Comparison of ENCODE assay signal across 16 cellular contexts in the genomic region with DNA sequence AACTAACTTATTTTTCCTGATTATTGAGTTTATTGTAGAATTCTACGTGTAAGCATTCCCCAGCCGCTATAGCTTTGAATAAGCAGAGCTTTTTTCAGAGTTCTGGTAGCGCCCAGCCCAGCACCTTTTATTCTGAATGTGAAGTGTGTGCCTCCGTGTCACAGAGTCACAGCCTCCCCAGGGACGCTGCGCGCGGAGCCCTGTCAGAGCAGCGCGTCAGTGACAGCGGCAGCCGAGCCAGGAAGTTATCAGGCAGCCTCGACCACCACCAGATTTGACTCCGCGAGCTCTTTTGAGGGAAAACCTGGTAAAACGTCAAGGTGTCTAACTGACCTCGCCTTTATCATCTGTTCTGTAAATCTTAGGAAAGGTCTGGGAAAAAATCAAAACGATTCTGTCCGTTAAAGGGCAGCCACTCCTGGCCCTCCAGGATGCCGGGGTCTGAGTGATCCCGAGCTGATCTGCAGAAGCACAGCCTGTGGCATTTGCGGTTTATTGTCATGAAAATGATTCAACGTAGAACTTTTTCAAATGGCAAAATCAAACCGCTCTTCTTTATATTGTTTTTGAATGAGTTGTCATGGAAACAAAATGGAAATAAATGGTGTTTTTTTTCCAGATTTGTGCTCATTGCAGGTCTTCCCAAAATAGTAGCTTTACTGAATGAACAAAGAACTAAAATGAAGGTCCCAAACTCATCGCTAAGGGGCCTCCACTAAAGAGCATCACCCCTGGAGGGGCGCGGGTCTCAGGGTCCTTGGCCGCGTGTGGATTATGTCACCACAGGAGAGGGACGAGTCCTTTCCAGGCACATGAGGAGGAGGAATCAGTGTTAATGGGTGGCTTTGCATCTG. TPM values are rescaled to one million over a fixed set of nuclear protein-coding genes. Genes with fewer than 3 reads are reported as not detected.
A peak's percentile ranks its signal among the peaks of the same experiment; 100 is the strongest.
DNase-seq lines count a peak whose midpoint lies in the region; ATAC-seq, FAIRE-seq and TF ChIP-seq lines count a peak whose summit lies in the region.
"Had no signal": no experiment of that assay in that cellular context is flagged by ENCODE, and none has a peak within 500 bp of the region (broad histone marks: within the 10 kb centered on the region; RNA-seq: fewer than 3 reads in every experiment).

No MANE protein-coding gene starts in this region.

- WGBS in adrenal gland, 4 donors, result 86 to 93% (median 91%) methylated on average over 29 to 30 of the region's 30 CpGs
- 78% methylated on average over 30 of the region's 30 CpGs for WGBS in right cardiac atrium

- H3K9me3 ChIP-seq in iPS-18a (ENCODE audit: control insufficient read depth, low read depth, low read length), result no peaks in the 10 kb centered on the region
- H3K9me3 ChIP-seq in adrenal gland (replicated peaks in 1 of 3), result no peaks in the 10 kb centered on the region
- H3K9me3 ChIP-seq in right cardiac atrium (ENCODE audit: control insufficient read depth, low read length), result no peaks in the 10 kb centered on the region
- H3K9me3 ChIP-seq: esophagus muscularis mucosa, spleen, upper lobe of right lung had no signal

- no peaks in the 10 kb centered on the region for H3K4me1 Mint-ChIP-seq in activated CD4-positive, alpha-beta memory T cell treated with anti-CD3 and anti-CD28 coated beads, Interleukin-2, amount 10 ng/mL, durations not matched to agents 7 days and 5 days
- H3K4me1 Mint-ChIP-seq in activated CD4-positive, alpha-beta memory T cell treated with anti-CD3 and anti-CD28 coated beads for 36 hours (ENCODE audit: low read depth), result no peaks in the 10 kb centered on the region
- peaks cover 11% of the 10 kb centered on the region for H3K4me1 Mint-ChIP-seq in stimulated activated memory B cell treated with anti-CD40 and anti-IgM and Interleukin-4, amounts not matched to agents 10 μg/mL and 1 μg/mL and 100 μg/mL, for 72 hours

- peaks cover 32% of the 10 kb centered on the region for H3K36me3 ChIP-seq in iPS-18a (ENCODE audit: control insufficient read depth, low read depth, low read length)
- peaks cover 0 to 24% of the 10 kb centered on the region in 2 donors for H3K36me3 ChIP-seq in adrenal gland (replicated peaks in 1 of 2)

- peaks cover 46% of the 10 kb centered on the region for H3K36me3 Mint-ChIP-seq in activated CD4-positive, alpha-beta memory T cell treated with anti-CD3 and anti-CD28 coated beads, Interleukin-2, amount 10 ng/mL, durations not matched to agents 7 days and 5 days (ENCODE audit: low read depth)
- H3K36me3 Mint-ChIP-seq in activated CD4-positive, alpha-beta memory T cell treated with anti-CD3 and anti-CD28 coated beads for 36 hours, result peaks cover 33% of the 10 kb centered on the region
- H3K36me3 Mint-ChIP-seq in stimulated activated memory B cell treated with anti-CD40 and anti-IgM and Interleukin-4, amounts not matched to agents 10 μg/mL and 1 μg/mL and 100 μg/mL, for 72 hours, result peaks cover 56% of the 10 kb centered on the region

- in situ Hi-C loops in astrocyte of the cerebellum (cut with HindIII; ENCODE audit: low sequenced_read_pairs), result no loop called here

- no peak for FAIRE-seq in H54 (lab: Jason Lieb, UNC)
- FAIRE-seq: islet of Langerhans had no signal

- no peaks in the 10 kb centered on the region for H3K27me3 Mint-ChIP-seq in activated CD4-positive, alpha-beta memory T cell treated with anti-CD3 and anti-CD28 coated beads, Interleukin-2, amount 10 ng/mL, durations not matched to agents 7 days and 5 days
- no peaks in the 10 kb centered on the region for H3K27me3 Mint-ChIP-seq in activated CD4-positive, alpha-beta memory T cell treated with anti-CD3 and anti-CD28 coated beads for 36 hours
- no peaks in the 10 kb centered on the region for H3K27me3 Mint-ChIP-seq in stimulated activated memory B cell treated with anti-CD40 and anti-IgM and Interleukin-4, amounts not matched to agents 10 μg/mL and 1 μg/mL and 100 μg/mL, for 72 hours

- peak overlapping the region; percentile 24 for H3K27ac Mint-ChIP-seq in activated CD4-positive, alpha-beta memory T cell treated with anti-CD3 and anti-CD28 coated beads, Interleukin-2, amount 10 ng/mL, durations not matched to agents 7 days and 5 days
- H3K27ac Mint-ChIP-seq in activated CD4-positive, alpha-beta memory T cell treated with anti-CD3 and anti-CD28 coated beads for 36 hours, result no peak overlapping the region
- H3K27ac Mint-ChIP-seq in stimulated activated memory B cell treated with anti-CD40 and anti-IgM and Interleukin-4, amounts not matched to agents 10 μg/mL and 1 μg/mL and 100 μg/mL, for 72 hours, result peak overlapping the region; percentile 59

- no peak for TF ChIP-seq POLR2A in adrenal gland (IDR thresholded peaks at IDR 0.05)
- TF ChIP-seq POLR2A in H54 (IDR thresholded peaks at IDR 0.05; ENCODE audit: low read depth, low read length), result no peak

- no peak overlapping the region for H3K4me3 ChIP-seq in astrocyte of the cerebellum (ENCODE audit: low read depth, low read length)
- H3K4me3 ChIP-seq in iPS-18a (ENCODE audit: low read length), result peak overlapping the region; percentile 32
- no peak overlapping the region for H3K4me3 ChIP-seq in adrenal gland
- no peak overlapping the region for H3K4me3 ChIP-seq in right cardiac atrium (ENCODE audit: low read length)
- H3K4me3 ChIP-seq: esophagus muscularis mucosa, spleen, upper lobe of right lung had no signal

- peaks cover 26% of the 10 kb centered on the region for H3K4me1 ChIP-seq in iPS-18a (ENCODE audit: control insufficient read depth, low read depth, low read length)
- peaks cover 0 to 9% of the 10 kb centered on the region in 2 donors for H3K4me1 ChIP-seq in adrenal gland (replicated peaks in 1 of 2)
- H3K4me1 ChIP-seq in right cardiac atrium (ENCODE audit: control insufficient read depth, insufficient read depth, low read length), result no peaks in the 10 kb centered on the region
- H3K4me1 ChIP-seq: upper lobe of right lung had no signal

- TF ChIP-seq CTCF in astrocyte of the cerebellum (IDR thresholded peaks at IDR 0.05; ENCODE audit: low read depth, low read length, missing control alignments) (no peak), adrenal gland (IDR thresholded peaks at IDR 0.05) (no peak)

- peak overlapping the region; percentile 52 for H3K9ac ChIP-seq in iPS-18a (ENCODE audit: low read length)

- DNase-seq in activated CD4-positive, alpha-beta memory T cell treated with anti-CD3 and anti-CD28 coated beads, Interleukin-2, amount 10 ng/mL, durations not matched to agents 7 days and 5 days, result no peak
- DNase-seq in activated CD4-positive, alpha-beta memory T cell treated with anti-CD3 and anti-CD28 coated beads for 36 hours, result no peak
- DNase-seq in astrocyte of the cerebellum (ENCODE audit: low read depth), result peak; percentile 49
- no peak for DNase-seq in adrenal gland
- no peak for DNase-seq in H54 (ENCODE audit: insufficient read length, low spot score)
- no peak for DNase-seq in right cardiac atrium
- DNase-seq: activated T-cell treated with anti-CD3 and anti-CD28 coated beads, Interleukin-2, amount 50 U/mL, for 72 hours; DMS53; NCI-H1694 treated with DMSO at 0.1 percent for 48 hours; NCI-H524 treated with DMSO at 0.1 percent for 48 hours; spleen; upper lobe of right lung had no signal

- H3K9me3 Mint-ChIP-seq in activated CD4-positive, alpha-beta memory T cell treated with anti-CD3 and anti-CD28 coated beads, Interleukin-2, amount 10 ng/mL, durations not matched to agents 7 days and 5 days, result no peaks in the 10 kb centered on the region
- no peaks in the 10 kb centered on the region for H3K9me3 Mint-ChIP-seq in activated CD4-positive, alpha-beta memory T cell treated with anti-CD3 and anti-CD28 coated beads for 36 hours
- peaks cover 3% of the 10 kb centered on the region for H3K9me3 Mint-ChIP-seq in stimulated activated memory B cell treated with anti-CD40 and anti-IgM and Interleukin-4, amounts not matched to agents 10 μg/mL and 1 μg/mL and 100 μg/mL, for 72 hours
- H3K9me3 Mint-ChIP-seq: activated T-cell treated with anti-CD3 and anti-CD28 coated beads, Interleukin-2, amount 50 U/mL, for 72 hours had no signal

- no peak overlapping the region for H3K27ac ChIP-seq in iPS-18a (ENCODE audit: low read length)
- H3K27ac ChIP-seq in adrenal gland, result no peak overlapping the region
- no peak overlapping the region for H3K27ac ChIP-seq in right cardiac atrium (ENCODE audit: low read length)
- H3K27ac ChIP-seq: esophagus muscularis mucosa, spleen, upper lobe of right lung had no signal

- CTCF ChIA-PET in activated CD4-positive, alpha-beta memory T cell treated with anti-CD3 and anti-CD28 coated beads, Interleukin-2, amount 10 ng/mL, durations not matched to agents 7 days and 5 days (lab: Charles Lee), result no interaction called here
- CTCF ChIA-PET in activated CD4-positive, alpha-beta memory T cell treated with anti-CD3 and anti-CD28 coated beads for 36 hours (lab: Charles Lee), result no interaction called here

- H3K27me3 ChIP-seq in iPS-18a (ENCODE audit: control insufficient read depth, insufficient read depth, low read length) (no peaks in the 10 kb centered on the region), adrenal gland (no peaks in the 10 kb centered on the region), right cardiac atrium (ENCODE audit: control insufficient read depth, insufficient read depth) (no peaks in the 10 kb centered on the region)
- H3K27me3 ChIP-seq: esophagus muscularis mucosa, spleen, upper lobe of right lung had no signal

- POLR2A ChIA-PET in activated CD4-positive, alpha-beta memory T cell treated with anti-CD3 and anti-CD28 coated beads, Interleukin-2, amount 10 ng/mL, durations not matched to agents 7 days and 5 days (lab: Charles Lee), result interaction anchor here (1.2 kb wide), 1 partner anchor 10 kb away, joined by 5 read pairs; no protein-coding TSS in a partner anchor
- POLR2A ChIA-PET in activated CD4-positive, alpha-beta memory T cell treated with anti-CD3 and anti-CD28 coated beads for 36 hours (lab: Charles Lee), result no interaction called here

- intact Hi-C loops in activated CD4-positive, alpha-beta memory T cell treated with anti-CD3 and anti-CD28 coated beads for 36 hours (cut with micrococcal nuclease), result no loop called here
- intact Hi-C loops in adrenal gland (cut with DNase I) (no loop called here), right cardiac atrium (cut with DNase I) (no loop called here)

- H3K4me3 Mint-ChIP-seq in activated CD4-positive, alpha-beta memory T cell treated with anti-CD3 and anti-CD28 coated beads, Interleukin-2, amount 10 ng/mL, durations not matched to agents 7 days and 5 days, result no peak overlapping the region
- no peak overlapping the region for H3K4me3 Mint-ChIP-seq in activated CD4-positive, alpha-beta memory T cell treated with anti-CD3 and anti-CD28 coated beads for 36 hours
- H3K4me3 Mint-ChIP-seq in stimulated activated memory B cell treated with anti-CD40 and anti-IgM and Interleukin-4, amounts not matched to agents 10 μg/mL and 1 μg/mL and 100 μg/mL, for 72 hours, result no peak overlapping the region
- H3K4me3 Mint-ChIP-seq: activated T-cell treated with anti-CD3 and anti-CD28 coated beads, Interleukin-2, amount 50 U/mL, for 72 hours had no signal

- no peak for ATAC-seq in stimulated activated memory B cell treated with anti-CD40 and anti-IgM and Interleukin-4, amounts not matched to agents 10 μg/mL and 1 μg/mL and 100 μg/mL, for 72 hours
- no peak for ATAC-seq in right cardiac atrium
- ATAC-seq: activated T-cell treated with anti-CD3 and anti-CD28 coated beads, Interleukin-2, amount 50 U/mL, for 72 hours; upper lobe of right lung had no signal

RNA-seq across cellular contexts. Expression of a gene that starts 43.1 kb away (rescaled TPM):
- 1 to 10 TPM in 1 of 2 experiments, under 1 TPM in 1; 0.48 to 1.1 TPM for total RNA-seq in activated CD4-positive, alpha-beta memory T cell treated with anti-CD3 and anti-CD28 coated beads, Interleukin-2, amount 10 ng/mL, durations not matched to agents 7 days and 5 days
- under 1 TPM; 0.48 to 0.87 TPM for total RNA-seq in activated CD4-positive, alpha-beta memory T cell treated with anti-CD3 and anti-CD28 coated beads for 36 hours
- total RNA-seq in adrenal gland (1 to 10 TPM in 4 of 8 donors, under 1 TPM in 3, not detected in 1; 0.32 to 3.9 (median 1.1) TPM), right cardiac atrium (1 to 10 TPM in 3 of 4 donors, under 1 TPM in 1; 0.89 to 1.4 (median 1.2) TPM)
- polyA plus RNA-seq in adrenal gland (10 to 100 TPM in 1 of 3 donors, 1 to 10 TPM in 1, under 1 TPM in 1; 0.46 to 16.5 (median 5.7) TPM), right cardiac atrium (2.4 TPM)
- total RNA-seq: activated T-cell treated with anti-CD3 and anti-CD28 coated beads, Interleukin-2, amount 50 U/mL, for 72 hours had no signal
